8 cellular contexts compared by ENCODE assay signal in the genomic region with DNA sequence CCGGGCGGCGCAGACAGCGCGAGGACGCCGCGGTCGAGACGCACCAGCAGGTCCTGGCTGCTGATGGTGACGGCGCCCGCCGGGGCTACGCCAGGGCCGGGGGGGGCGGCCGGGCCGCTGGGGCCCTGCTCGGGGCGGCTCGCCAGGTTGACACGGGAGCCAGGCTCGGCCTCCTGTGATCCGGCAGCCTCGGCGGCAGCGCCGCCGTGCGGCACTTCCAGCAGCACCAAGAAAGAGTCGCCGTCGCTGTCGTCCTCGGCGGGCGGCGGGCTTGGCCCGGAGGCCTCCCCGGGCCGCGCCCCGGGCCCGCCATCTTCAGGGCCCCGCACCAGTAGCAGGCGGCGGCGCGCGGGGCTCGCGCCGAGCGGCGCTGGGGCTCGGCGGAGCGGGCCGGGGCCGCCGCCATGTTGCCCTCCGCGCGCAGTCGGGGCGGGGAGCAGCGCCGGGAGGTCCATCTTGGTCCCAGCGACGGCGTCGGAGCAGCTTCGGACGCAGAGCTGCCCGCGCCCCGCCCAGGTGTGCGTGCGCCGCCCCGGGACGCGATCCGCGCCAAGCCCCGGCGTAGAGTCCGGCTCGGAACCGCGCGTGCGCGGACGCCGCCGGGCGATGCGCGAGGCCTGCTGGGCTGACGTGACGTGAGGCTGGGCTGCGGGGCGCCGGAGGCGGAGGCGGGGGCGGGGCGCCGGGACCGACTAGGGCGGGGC. TPM values are rescaled to one million over a fixed set of nuclear protein-coding genes. Genes with fewer than 3 reads are reported as not detected.
DNase-seq lines count a peak whose midpoint lies in the region; ATAC-seq and TF ChIP-seq lines count a peak whose summit lies in the region.

A gene with protein sequence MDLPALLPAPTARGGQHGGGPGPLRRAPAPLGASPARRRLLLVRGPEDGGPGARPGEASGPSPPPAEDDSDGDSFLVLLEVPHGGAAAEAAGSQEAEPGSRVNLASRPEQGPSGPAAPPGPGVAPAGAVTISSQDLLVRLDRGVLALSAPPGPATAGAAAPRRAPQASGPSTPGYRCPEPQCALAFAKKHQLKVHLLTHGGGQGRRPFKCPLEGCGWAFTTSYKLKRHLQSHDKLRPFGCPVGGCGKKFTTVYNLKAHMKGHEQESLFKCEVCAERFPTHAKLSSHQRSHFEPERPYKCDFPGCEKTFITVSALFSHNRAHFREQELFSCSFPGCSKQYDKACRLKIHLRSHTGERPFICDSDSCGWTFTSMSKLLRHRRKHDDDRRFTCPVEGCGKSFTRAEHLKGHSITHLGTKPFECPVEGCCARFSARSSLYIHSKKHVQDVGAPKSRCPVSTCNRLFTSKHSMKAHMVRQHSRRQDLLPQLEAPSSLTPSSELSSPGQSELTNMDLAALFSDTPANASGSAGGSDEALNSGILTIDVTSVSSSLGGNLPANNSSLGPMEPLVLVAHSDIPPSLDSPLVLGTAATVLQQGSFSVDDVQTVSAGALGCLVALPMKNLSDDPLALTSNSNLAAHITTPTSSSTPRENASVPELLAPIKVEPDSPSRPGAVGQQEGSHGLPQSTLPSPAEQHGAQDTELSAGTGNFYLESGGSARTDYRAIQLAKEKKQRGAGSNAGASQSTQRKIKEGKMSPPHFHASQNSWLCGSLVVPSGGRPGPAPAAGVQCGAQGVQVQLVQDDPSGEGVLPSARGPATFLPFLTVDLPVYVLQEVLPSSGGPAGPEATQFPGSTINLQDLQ (minus strand): TSS at position 481 of the 704 bp plus-strand sequence. CDS start 26 bp downstream, at position 455.

- H3K27me3 ChIP-seq in mammary epithelial cell (ENCODE audit: insufficient read depth, low read length), result no peaks in the 10 kb centered on the region
- no peaks in the 10 kb centered on the region for H3K27me3 ChIP-seq in smooth muscle cell (ENCODE audit: low read depth)

- peak within 1 kb of the TSS; percentile 99 for H3K4me2 ChIP-seq in mammary epithelial cell (ENCODE audit: insufficient read depth, low read depth, low read length)
- H3K4me2 ChIP-seq in smooth muscle cell, result peak within 1 kb of the TSS; percentile 98

- H3K9me3 ChIP-seq in mammary epithelial cell (replicated peaks; ENCODE audit: insufficient read depth, low read length), result no peaks in the 10 kb centered on the region
- no peaks in the 10 kb centered on the region for H3K9me3 ChIP-seq in smooth muscle cell (replicated peaks; ENCODE audit: low read depth)

- peak; percentile 100 for DNase-seq in AG08395 (ENCODE audit: low spot score)
- DNase-seq in NCI-H2227 (lab: John Stamatoyannopoulos, UW; ENCODE audit: unreplicated experiment), result peak; percentile 94
- DNase-seq in mammary epithelial cell, result peak; percentile 93
- DNase-seq in iPS-NIHi7 (ENCODE audit: extremely low spot score), result peak; percentile 100
- peak; percentile 81 for DNase-seq in smooth muscle cell (lab: John Stamatoyannopoulos, UW; ENCODE audit: unreplicated experiment)

- in situ Hi-C loops in mammary epithelial cell (cut with MboI; ENCODE audit: low sequenced_read_pairs in 2 of 2), result no loop called here

- TF ChIP-seq CTCF in WI38 (IDR thresholded peaks at IDR 0.05; ENCODE audit: low read depth, low read length) (peak; percentile 32; the same call in 1 of the 2 replicates), mammary epithelial cell (conservative IDR thresholded peaks at IDR 0.05 in 1 of 2, IDR thresholded peaks at IDR 0.05 in 1 of 2; ENCODE audit: extremely low read depth in 1 of 2, insufficient read depth in 1 of 2, low read depth in 1 of 2, low read length in 2 of 2) (peak; percentile 9 to 60), smooth muscle cell (IDR thresholded peaks at IDR 0.05; ENCODE audit: borderline replicate concordance, insufficient read depth, poor library complexity, severe bottlenecking) (peak; percentile 36)

- peak within 1 kb of the TSS; percentile 98 for H2AFZ ChIP-seq in mammary epithelial cell (ENCODE audit: low read depth, low read length)
- H2AFZ ChIP-seq in smooth muscle cell (ENCODE audit: low read depth), result peak within 1 kb of the TSS; percentile 99

- dilution Hi-C loops in mammary epithelial cell (cut with HindIII; ENCODE audit: low sequenced_read_pairs), result no loop called here

- H3K36me3 ChIP-seq in mammary epithelial cell (ENCODE audit: insufficient read depth, low read length) (peaks cover 5% of the 10 kb centered on the region), smooth muscle cell (ENCODE audit: low read depth) (no peaks in the 10 kb centered on the region)

- no peaks in the 10 kb centered on the region for H4K20me1 ChIP-seq in mammary epithelial cell (ENCODE audit: insufficient read depth, low read length)
- H4K20me1 ChIP-seq in smooth muscle cell (ENCODE audit: low read depth), result peaks cover 45% of the 10 kb centered on the region

- H3K4me1 ChIP-seq in mammary epithelial cell (ENCODE audit: insufficient read depth, low read length) (peaks cover 34% of the 10 kb centered on the region), smooth muscle cell (ENCODE audit: low read depth) (peaks cover 33% of the 10 kb centered on the region)

- 2% methylated on average over 29 of the region's 113 CpGs for WGBS in mammary epithelial cell (ENCODE audit: low coverage, missing lambda C conversion rate)
- under 1% methylated on average over 67 of the region's 113 CpGs for WGBS in smooth muscle cell (ENCODE audit: low lambda C conversion rate)

- H3F3A ChIP-seq in smooth muscle cell (ENCODE audit: low read depth), result no peaks in the 10 kb centered on the region

- BruUV-seq in mammary epithelial cell (replicated peaks; lab: Mats Ljungman, UMichigan), result TSS peak; percentile 38

- peak; percentile 65 for ATAC-seq in GM18873 (IDR thresholded peaks at IDR 0.05; ENCODE audit: low FRiP score, unreplicated experiment)
- ATAC-seq in HG03135 (IDR thresholded peaks at IDR 0.05; ENCODE audit: unreplicated experiment), result peak; percentile 76

- CTCF ChIA-PET in mammary epithelial cell (lab: Charles Lee; ENCODE audit: low non-redundant PET), result interaction anchor here (0.6 kb wide), 1 partner anchor 48 kb away, joined by 4 read pairs; no protein-coding TSS in a partner anchor

- H3K4me3 ChIP-seq in WI38 (ENCODE audit: low read depth, low read length), result peak within 1 kb of the TSS; percentile 79
- peak within 1 kb of the TSS; percentile 78 to 83 (median 80) for H3K4me3 ChIP-seq in mammary epithelial cell (replicated peaks in 1 of 3; ENCODE audit: insufficient read depth in 1 of 3, low read depth in 2 of 3, low read length in 3 of 3)
- peak within 1 kb of the TSS; percentile 72 for H3K4me3 ChIP-seq in smooth muscle cell

- H3K79me2 ChIP-seq in mammary epithelial cell (ENCODE audit: insufficient read depth, low read length) (peaks cover 46% of the 10 kb centered on the region), smooth muscle cell (ENCODE audit: low read depth) (peaks cover 43% of the 10 kb centered on the region)

- peak within 1 kb of the TSS; percentile 69 for H3K27ac ChIP-seq in mammary epithelial cell (ENCODE audit: insufficient read depth, low read depth, low read length)
- peak within 1 kb of the TSS; percentile 69 for H3K27ac ChIP-seq in smooth muscle cell (ENCODE audit: low read depth)

- intact Hi-C loops in mammary epithelial cell (cut with micrococcal nuclease), result loop anchor here (2.0 kb wide), 1 partner anchor 217 kb away; no protein-coding TSS in a partner anchor

- H3K9ac ChIP-seq in mammary epithelial cell (ENCODE audit: insufficient read depth, low read length) (peak within 1 kb of the TSS; percentile 73), smooth muscle cell (ENCODE audit: low read depth) (peak within 1 kb of the TSS; percentile 68)

RNA-seq across cellular contexts. Expression of the gene that starts here (rescaled TPM):
- total RNA-seq in mammary epithelial cell (10 to 100 TPM; 27.2 to 30.3 TPM), smooth muscle cell (18.8 and 20.4 TPM in 2 replicates)
- polyA plus RNA-seq in mammary epithelial cell (8.7 TPM), smooth muscle cell (9.2 and 16.2 TPM in 2 replicates)
- polyA minus RNA-seq in mammary epithelial cell, result 28.0 TPM

Comparison
In these comparisons a context has a peak if more than half of its experiments do, and no peak if none do; other contexts are left out.
1. Peak in every context shown above with its lines: DNase-seq, ATAC-seq, H3K4me3 ChIP-seq and H3K27ac ChIP-seq.